In genomic region chr22:35569916-35570315, GRCh38 we compare ENCODE assay signal across 13 cellular contexts. TPM values are rescaled to one million over a fixed set of nuclear protein-coding genes. Genes with fewer than 3 reads are reported as not detected.
DNase-seq lines count a peak whose midpoint lies in the region; ATAC-seq and TF ChIP-seq lines count a peak whose summit lies in the region.
"Had no signal": no experiment of that assay in that cellular context is flagged by ENCODE, and none has a peak within 500 bp of the region (broad histone marks: within the 10 kb centered on the region; RNA-seq: fewer than 3 reads in every experiment).

No MANE protein-coding gene starts in this region.

- H3K27me3 ChIP-seq in osteoblast (ENCODE audit: insufficient read depth, low read length) = peaks cover 6% of the 10 kb centered on the region
- H3K27me3 ChIP-seq in CD8-positive, alpha-beta T cell (ENCODE audit: insufficient read depth, low read length) = no peaks in the 10 kb centered on the region

- H3K4me2 ChIP-seq in osteoblast (ENCODE audit: insufficient read depth, low read length) = no peak overlapping the region
- H3K4me2 ChIP-seq: BLaER1 treated with 17β-estradiol and CSF1 and Interleukin-3, amounts not matched to agents 10 nM and 100 nM had no signal

- H3K9me3 Mint-ChIP-seq in CD8-positive, alpha-beta T cell = no peaks in the 10 kb centered on the region
- H3K9me3 Mint-ChIP-seq: CD4-positive, CD25-positive, alpha-beta regulatory T cell had no signal

- no peak overlapping the region for H2AFZ ChIP-seq in osteoblast (ENCODE audit: low read length)

- no peaks in the 10 kb centered on the region for H3K36me3 Mint-ChIP-seq in CD8-positive, alpha-beta T cell
- H3K36me3 Mint-ChIP-seq: CD4-positive, CD25-positive, alpha-beta regulatory T cell had no signal

- POLR2A ChIA-PET in RWPE1 (lab: Yijun Ruan, JAX; ENCODE audit: low non-redundant PET) = no interaction called here
- POLR2A ChIA-PET in CD8-positive, alpha-beta T cell (lab: Charles Lee) = no interaction called here

- no peaks in the 10 kb centered on the region for H3K9me3 ChIP-seq in osteoblast (ENCODE audit: low read depth, low read length)
- no peaks in the 10 kb centered on the region for H3K9me3 ChIP-seq in CD8-positive, alpha-beta T cell (ENCODE audit: low read length)
- H3K9me3 ChIP-seq: BLaER1 treated with 17β-estradiol and CSF1 and Interleukin-3, amounts not matched to agents 10 nM and 100 nM had no signal

- H3K4me1 ChIP-seq in osteoblast (ENCODE audit: insufficient read depth, low read length) = peaks cover 25% of the 10 kb centered on the region
- no peaks in the 10 kb centered on the region for H3K4me1 ChIP-seq in CD8-positive, alpha-beta T cell (ENCODE audit: insufficient read depth, low read length)

- H3K27ac ChIP-seq in RWPE1 = peak overlapping the region; percentile 31; the same call in 1 of the 2 replicates
- H3K27ac ChIP-seq in osteoblast (ENCODE audit: low read depth, low read length) = no peak overlapping the region
- no peak overlapping the region for H3K27ac ChIP-seq in CD8-positive, alpha-beta T cell (ENCODE audit: low read depth, low read length)
- H3K27ac ChIP-seq: BLaER1 treated with 17β-estradiol and CSF1 and Interleukin-3, amounts not matched to agents 10 nM and 100 nM had no signal

- H3K79me2 ChIP-seq in osteoblast (ENCODE audit: insufficient read depth, low read length) = no peaks in the 10 kb centered on the region

- DNase-seq in NCI-H82 (lab: John Stamatoyannopoulos, UW) (peak; percentile 22), NCI-H82 treated with DMSO at 0.1 percent for 48 hours (lab: John Stamatoyannopoulos, UW; ENCODE audit: unreplicated experiment) (no peak), RWPE1 (ENCODE audit: low spot score) (no peak), osteoblast (ENCODE audit: insufficient read length, low spot score, missing footprints) (peak; percentile 47), HCEC 1CT (no peak)
- no peak for DNase-seq in CD8-positive, alpha-beta T cell
- DNase-seq in NK-92 treated with Interleukin-12 subunit alpha and Interleukin-12 subunit beta, amount 100 ng/mL, for 24 hours (lab: John Stamatoyannopoulos, UW) = no peak
- DNase-seq: 8988T; CD4-positive, CD25-positive, alpha-beta regulatory T cell; DMS79 had no signal

- no peak for ATAC-seq in CD8-positive, alpha-beta T cell
- ATAC-seq: GM12878 had no signal

- H3K36me3 ChIP-seq in osteoblast (ENCODE audit: insufficient read depth, low read length) = no peaks in the 10 kb centered on the region
- no peaks in the 10 kb centered on the region for H3K36me3 ChIP-seq in CD8-positive, alpha-beta T cell (ENCODE audit: insufficient read depth, low read length)
- H3K36me3 ChIP-seq: BLaER1 treated with 17β-estradiol and CSF1 and Interleukin-3, amounts not matched to agents 10 nM and 100 nM had no signal

- TF ChIP-seq CTCF in RWPE1 (conservative IDR thresholded peaks at IDR 0.05; ENCODE audit: low read depth) (no peak), osteoblast (IDR thresholded peaks at IDR 0.05; ENCODE audit: extremely low read depth, low read depth, low read length) (no peak)
- no peak for TF ChIP-seq CTCF in CD8-positive, alpha-beta T cell (IDR thresholded peaks at IDR 0.05)

- no peak overlapping the region for H3K27ac Mint-ChIP-seq in CD8-positive, alpha-beta T cell

- intact Hi-C loops in CD8-positive, alpha-beta T cell (cut with DNase I, micrococcal nuclease) = no loop called here

- H3K4me3 Mint-ChIP-seq in CD8-positive, alpha-beta T cell = no peak overlapping the region
- H3K4me3 Mint-ChIP-seq: CD4-positive, CD25-positive, alpha-beta regulatory T cell had no signal

- CTCF ChIA-PET in RWPE1 (lab: Yijun Ruan, JAX) = interaction anchor here (0.6 kb wide), 2 partner anchors 215 to 220 kb away, joined by 3 to 6 read pairs; no protein-coding TSS in a partner anchor
- CTCF ChIA-PET in CD8-positive, alpha-beta T cell (lab: Charles Lee) = interaction anchor here (0.6 kb wide), 1 partner anchor 12 kb away, joined by 4 read pairs; no protein-coding TSS in a partner anchor

- H3K4me3 ChIP-seq in osteoblast (ENCODE audit: insufficient read depth, low read length) = no peak overlapping the region
- no peak overlapping the region for H3K4me3 ChIP-seq in CD8-positive, alpha-beta T cell (ENCODE audit: low read depth, low read length)
- H3K4me3 ChIP-seq: BLaER1 treated with 17β-estradiol and CSF1 and Interleukin-3, amounts not matched to agents 10 nM and 100 nM; GM12878 had no signal

- no peaks in the 10 kb centered on the region for H3K4me1 Mint-ChIP-seq in CD8-positive, alpha-beta T cell (ENCODE audit: low read depth)
- H3K4me1 Mint-ChIP-seq: CD4-positive, CD25-positive, alpha-beta regulatory T cell had no signal

- peaks cover 8% of the 10 kb centered on the region for H3K27me3 Mint-ChIP-seq in CD8-positive, alpha-beta T cell (ENCODE audit: low read depth)

- H4K20me1 ChIP-seq in osteoblast (ENCODE audit: insufficient read depth, low read length) = no peaks in the 10 kb centered on the region
- H4K20me1 ChIP-seq: BLaER1 treated with 17β-estradiol and CSF1 and Interleukin-3, amounts not matched to agents 10 nM and 100 nM had no signal

RNA-seq across cellular contexts. Expression of gene RASD2, which starts 29.3 kb away (rescaled TPM):
- total RNA-seq in osteoblast = under 0.01 and 0.29 TPM in 2 replicates
- total RNA-seq in CD8-positive, alpha-beta T cell = 10 to 100 TPM; 20.1 to 20.2 TPM
- total RNA-seq: G401, GM12878 had no signal

RNA-seq across cellular contexts. Expression of gene MB, which starts 47.2 kb away (rescaled TPM):
- 0.36 TPM in 1 of 2 replicates, not detected in the other for total RNA-seq in osteoblast
- total RNA-seq in CD8-positive, alpha-beta T cell = not detected
- total RNA-seq: CD4-positive, CD25-positive, alpha-beta regulatory T cell; G401 had no signal

Comparison
In these comparisons a context has a peak if more than half of its experiments do, and no peak if none do; other contexts are left out.
1. DNase-seq: peak in NCI-H82 (single experiment) and osteoblast (single experiment); none in NCI-H82 treated with DMSO at 0.1 percent for 48 hours (single experiment), RWPE1 (single experiment), CD8-positive, alpha-beta T cell (0 of 7), NK-92 treated with Interleukin-12 subunit alpha and Interleukin-12 subunit beta, amount 100 ng/mL, for 24 hours (single experiment) and HCEC 1CT (single experiment).
2. RNA of gene RASD2, which starts 29.3 kb away (total RNA-seq): 20.1 to 20.2 TPM in CD8-positive, alpha-beta T cell; under 0.01 to 0.29 TPM in osteoblast; every median in the first group is over 10 times any median in the second.